9 cellular contexts compared by ENCODE assay signal in genomic region chr19:15251749-15252397, GRCh38. TPM values are rescaled to one million over a fixed set of nuclear protein-coding genes. Genes with fewer than 3 reads are reported as not detected.
DNase-seq lines count a peak whose midpoint lies in the region; ATAC-seq and TF ChIP-seq lines count a peak whose summit lies in the region.
"Had no signal": no experiment of that assay in that cellular context is flagged by ENCODE, and none has a peak within 500 bp of the region (broad histone marks: within the 10 kb centered on the region; RNA-seq: fewer than 3 reads in every experiment).

No MANE protein-coding gene starts in this region.

- 46 to 50% methylated on average over 14 of the region's 14 CpGs for WGBS in esophagus, 2 donors

- no peaks in the 10 kb centered on the region for H3K9me3 Mint-ChIP-seq in neural crest cell
- no peaks in the 10 kb centered on the region for H3K9me3 Mint-ChIP-seq in activated CD8-positive, alpha-beta T cell treated with anti-CD3 and anti-CD28 coated beads, Interleukin-2, amount 10 ng/mL, durations not matched to agents 7 days and 5 days (ENCODE audit: insufficient read depth)
- H3K9me3 Mint-ChIP-seq in activated naive CD4-positive, alpha-beta T cell treated with anti-CD3 and anti-CD28 coated beads, Interleukin-2, amount 50 U/mL, for 72 hours: no peaks in the 10 kb centered on the region
- H3K9me3 Mint-ChIP-seq: dendritic cell treated with granulocyte-macrophage colony-stimulating factor and Interleukin-4, amounts not matched to agents 40 ng/mL and 50 ng/mL, for 4 days had no signal

- H3K9me3 ChIP-seq in NT2/D1 (ENCODE audit: insufficient read depth, low read length) (no peaks in the 10 kb centered on the region), esophagus (ENCODE audit: control insufficient read depth in 2 of 2, insufficient read depth in 1 of 2, low read depth in 1 of 2, low read length in 1 of 2) (no peaks in the 10 kb centered on the region)

- no peak overlapping the region for H3K27ac Mint-ChIP-seq in neural crest cell (ENCODE audit: unreplicated experiment)
- H3K27ac Mint-ChIP-seq in activated CD8-positive, alpha-beta T cell treated with anti-CD3 and anti-CD28 coated beads, Interleukin-2, amount 10 ng/mL, durations not matched to agents 7 days and 5 days: no peak overlapping the region
- peak overlapping the region in 1 of 2 donors; percentile 68 for H3K27ac Mint-ChIP-seq in activated naive CD4-positive, alpha-beta T cell treated with anti-CD3 and anti-CD28 coated beads, Interleukin-2, amount 50 U/mL, for 72 hours
- H3K27ac Mint-ChIP-seq: dendritic cell treated with granulocyte-macrophage colony-stimulating factor and Interleukin-4, amounts not matched to agents 40 ng/mL and 50 ng/mL, for 4 days had no signal

- H3K36me3 ChIP-seq in NT2/D1 (ENCODE audit: insufficient read depth, insufficient read length, low read length) (peaks cover 97% of the 10 kb centered on the region), esophagus (ENCODE audit: control insufficient read depth in 2 of 2, insufficient read depth in 2 of 2, low read length in 1 of 2) (peaks cover 30 to 67% of the 10 kb centered on the region in 2 donors)

- ATAC-seq in GM21360 (IDR thresholded peaks at IDR 0.05; ENCODE audit: unreplicated experiment) (no peak), GM19467 (IDR thresholded peaks at IDR 0.05; ENCODE audit: unreplicated experiment) (no peak)
- ATAC-seq in activated CD8-positive, alpha-beta T cell treated with anti-CD3 and anti-CD28 coated beads, Interleukin-2, amount 10 ng/mL, durations not matched to agents 7 days and 5 days: no peak
- no peak for ATAC-seq in activated naive CD4-positive, alpha-beta T cell treated with anti-CD3 and anti-CD28 coated beads, Interleukin-2, amount 50 U/mL, for 72 hours

- H3K4me1 ChIP-seq in NT2/D1 (ENCODE audit: insufficient read depth, insufficient read length) (peaks cover 32% of the 10 kb centered on the region), esophagus (ENCODE audit: control insufficient read depth in 2 of 2, insufficient read depth in 2 of 2, low read length in 1 of 2) (peaks cover 9 to 38% of the 10 kb centered on the region in 2 donors)

- POLR2A ChIA-PET in activated CD8-positive, alpha-beta T cell treated with anti-CD3 and anti-CD28 coated beads, Interleukin-2, amount 10 ng/mL, durations not matched to agents 7 days and 5 days (lab: Charles Lee): interaction anchor here (0.6 to 1.3 kb wide), 2 partner anchors 12 to 127 kb away, joined by 3 to 6 read pairs; partner anchors contain the start of gene AKAP8

- H3K27me3 ChIP-seq in NT2/D1 (ENCODE audit: insufficient read depth, insufficient read length) (no peaks in the 10 kb centered on the region), esophagus (ENCODE audit: control insufficient read depth in 1 of 2, insufficient read depth in 2 of 2, low read length in 2 of 2) (no peaks in the 10 kb centered on the region)

- H3K27me3 Mint-ChIP-seq in neural crest cell (ENCODE audit: low read depth): no peaks in the 10 kb centered on the region
- no peaks in the 10 kb centered on the region for H3K27me3 Mint-ChIP-seq in activated CD8-positive, alpha-beta T cell treated with anti-CD3 and anti-CD28 coated beads, Interleukin-2, amount 10 ng/mL, durations not matched to agents 7 days and 5 days (ENCODE audit: low read depth)
- H3K27me3 Mint-ChIP-seq: dendritic cell treated with granulocyte-macrophage colony-stimulating factor and Interleukin-4, amounts not matched to agents 40 ng/mL and 50 ng/mL, for 4 days had no signal

- H3K9ac ChIP-seq in NT2/D1 (ENCODE audit: insufficient read length, low read depth): no peak overlapping the region

- peak; percentile 48 for DNase-seq in COLO829 (ENCODE audit: low spot score)
- peak; percentile 28 for DNase-seq in NT2/D1 (ENCODE audit: low read depth, low spot score)
- peak; percentile 53 for DNase-seq in neural crest cell (ENCODE audit: low read depth, low spot score)
- no peak for DNase-seq in activated CD8-positive, alpha-beta T cell treated with anti-CD3 and anti-CD28 coated beads, Interleukin-2, amount 10 ng/mL, durations not matched to agents 7 days and 5 days
- no peak for DNase-seq in activated naive CD4-positive, alpha-beta T cell treated with anti-CD3 and anti-CD28 coated beads, Interleukin-2, amount 50 U/mL, for 72 hours (ENCODE audit: low spot score in 2 of 2)

- H3K27ac ChIP-seq in esophagus (ENCODE audit: low read depth in 2 of 2, low read length in 1 of 2): peak overlapping the region; percentile 47 to 81

- CTCF ChIA-PET in activated CD8-positive, alpha-beta T cell treated with anti-CD3 and anti-CD28 coated beads, Interleukin-2, amount 10 ng/mL, durations not matched to agents 7 days and 5 days (lab: Charles Lee): interaction anchor here (2.9 kb wide), 1 partner anchor 20 kb away, joined by 9 read pairs; the partner anchor contains the start of gene EPHX3

- peak; percentile 55 for TF ChIP-seq CTCF in neural crest cell (conservative IDR thresholded peaks at IDR 0.05)

- H3K4me3 Mint-ChIP-seq in neural crest cell: no peak overlapping the region
- no peak overlapping the region for H3K4me3 Mint-ChIP-seq in activated CD8-positive, alpha-beta T cell treated with anti-CD3 and anti-CD28 coated beads, Interleukin-2, amount 10 ng/mL, durations not matched to agents 7 days and 5 days
- H3K4me3 Mint-ChIP-seq: dendritic cell treated with granulocyte-macrophage colony-stimulating factor and Interleukin-4, amounts not matched to agents 40 ng/mL and 50 ng/mL, for 4 days had no signal

- H3K36me3 Mint-ChIP-seq in neural crest cell (ENCODE audit: low read depth): peaks cover 2% of the 10 kb centered on the region
- H3K36me3 Mint-ChIP-seq in activated CD8-positive, alpha-beta T cell treated with anti-CD3 and anti-CD28 coated beads, Interleukin-2, amount 10 ng/mL, durations not matched to agents 7 days and 5 days (ENCODE audit: low read depth): peaks cover 51% of the 10 kb centered on the region
- H3K36me3 Mint-ChIP-seq in activated naive CD4-positive, alpha-beta T cell treated with anti-CD3 and anti-CD28 coated beads, Interleukin-2, amount 50 U/mL, for 72 hours: peaks cover 11 to 14% of the 10 kb centered on the region in 2 donors

- peaks cover 12% of the 10 kb centered on the region for H3K4me1 Mint-ChIP-seq in neural crest cell
- no peaks in the 10 kb centered on the region for H3K4me1 Mint-ChIP-seq in activated CD8-positive, alpha-beta T cell treated with anti-CD3 and anti-CD28 coated beads, Interleukin-2, amount 10 ng/mL, durations not matched to agents 7 days and 5 days (ENCODE audit: low read depth)

- no peak overlapping the region for H3K4me3 ChIP-seq in NT2/D1 (ENCODE audit: insufficient read length, low read depth)
- no peak overlapping the region for H3K4me3 ChIP-seq in esophagus (ENCODE audit: low read depth in 1 of 2, low read length in 2 of 2)

RNA-seq across cellular contexts. Expression of gene EPHX3, which starts 19.6 kb away (rescaled TPM):
- polyA plus RNA-seq in esophagus: 10 to 100 TPM; 30.4 to 69.8 TPM
- total RNA-seq in neural crest cell: 1.0 and 1.1 TPM in 2 replicates
- under 1 TPM; 0.21 to 0.29 TPM for total RNA-seq in activated CD8-positive, alpha-beta T cell treated with anti-CD3 and anti-CD28 coated beads, Interleukin-2, amount 10 ng/mL, durations not matched to agents 7 days and 5 days
- under 1 TPM in 1 of 2 donors, not detected in 1; 0.27 TPM for total RNA-seq in activated naive CD4-positive, alpha-beta T cell treated with anti-CD3 and anti-CD28 coated beads, Interleukin-2, amount 50 U/mL, for 72 hours

RNA-seq across cellular contexts. Expression of gene NOTCH3, which starts 51.1 kb away (rescaled TPM):
- 10 to 100 TPM; 34.7 to 46.2 TPM for polyA plus RNA-seq in esophagus
- 125 and 127 TPM in 2 replicates for total RNA-seq in neural crest cell
- not detected for total RNA-seq in activated CD8-positive, alpha-beta T cell treated with anti-CD3 and anti-CD28 coated beads, Interleukin-2, amount 10 ng/mL, durations not matched to agents 7 days and 5 days
- total RNA-seq in activated naive CD4-positive, alpha-beta T cell treated with anti-CD3 and anti-CD28 coated beads, Interleukin-2, amount 50 U/mL, for 72 hours: under 1 TPM in 1 of 2 donors, not detected in 1; 0.07 TPM

Comparison
In these comparisons a context has a peak if more than half of its experiments do, and no peak if none do; other contexts are left out.
1. DNase-seq: peak in COLO829 (single experiment), NT2/D1 (single experiment) and neural crest cell (single experiment); none in activated CD8-positive, alpha-beta T cell treated with anti-CD3 and anti-CD28 coated beads, Interleukin-2, amount 10 ng/mL, durations not matched to agents 7 days and 5 days (single experiment) and activated naive CD4-positive, alpha-beta T cell treated with anti-CD3 and anti-CD28 coated beads, Interleukin-2, amount 50 U/mL, for 72 hours (0 of 2).
2. RNA of gene NOTCH3, which starts 51.1 kb away (total RNA-seq): 125 to 127 TPM in neural crest cell; 0.07 TPM in activated naive CD4-positive, alpha-beta T cell treated with anti-CD3 and anti-CD28 coated beads, Interleukin-2, amount 50 U/mL, for 72 hours and not detected in activated CD8-positive, alpha-beta T cell treated with anti-CD3 and anti-CD28 coated beads, Interleukin-2, amount 10 ng/mL, durations not matched to agents 7 days and 5 days; every median in the first group is over 100 times any median in the second.